In genomic region chr11:2566223-2567025, GRCh38 we compare ENCODE assay signal across 14 cellular contexts.
DNase-seq lines count a peak whose midpoint lies in the region; ATAC-seq, FAIRE-seq and TF ChIP-seq lines count a peak whose summit lies in the region.
"Had no signal": no experiment of that assay in that cellular context is flagged by ENCODE, and none has a peak within 500 bp of the region (broad histone marks: within the 10 kb centered on the region; RNA-seq: fewer than 3 reads in every experiment).

No MANE protein-coding gene starts in this region.

- no peaks in the 10 kb centered on the region for H3K36me3 ChIP-seq in BLaER1
- H3K36me3 ChIP-seq in Peyer's patch = no peaks in the 10 kb centered on the region
- H3K36me3 ChIP-seq in pancreas = no peaks in the 10 kb centered on the region
- H3K36me3 ChIP-seq: thoracic aorta had no signal

- WGBS in pancreas, 2 donors = 85 to 86% methylated on average over 16 of the region's 16 CpGs

- no peak overlapping the region for H3K9ac ChIP-seq in BLaER1

- H3K4me3 ChIP-seq in BLaER1 (no peak overlapping the region), Peyer's patch (no peak overlapping the region), pancreas (no peak overlapping the region)
- H3K4me3 ChIP-seq: thoracic aorta had no signal

- no peaks in the 10 kb centered on the region for H4K20me1 ChIP-seq in BLaER1

- ATAC-seq in left cardiac atrium (no peak), pancreas (peak in 2 of 4 donors; percentile 15 to 16), HG02885 (IDR thresholded peaks at IDR 0.05; ENCODE audit: poor library complexity, unreplicated experiment) (no peak), HG03469 (IDR thresholded peaks at IDR 0.05; ENCODE audit: unreplicated experiment) (no peak)

- H3K27me3 ChIP-seq in BLaER1 = no peaks in the 10 kb centered on the region
- H3K27me3 ChIP-seq in Peyer's patch = no peaks in the 10 kb centered on the region
- no peaks in the 10 kb centered on the region for H3K27me3 ChIP-seq in pancreas

- H3K9me3 ChIP-seq in BLaER1 (no peaks in the 10 kb centered on the region), Peyer's patch (no peaks in the 10 kb centered on the region), pancreas (no peaks in the 10 kb centered on the region)
- H3K9me3 ChIP-seq: thoracic aorta had no signal

- no peak for TF ChIP-seq POLR2A in Peyer's patch (IDR thresholded peaks at IDR 0.05)

- DNase-seq in Peyer's patch (peak in 2 of 3 donors; percentile 84), left cardiac atrium (peak; percentile 24), pancreas (peak in 4 of 6 donors; percentile 1 to 54 (median 36)), ureter (ENCODE audit: low spot score) (no peak)
- DNase-seq in stimulated activated CD4-positive, alpha-beta T cell treated with anti-CD3 and anti-CD28 coated beads, Interleukin-4, amount 100 ng/mL, for 1 hour = no peak
- DNase-seq: activated T-cell treated with anti-CD3 and anti-CD28 coated beads for 4 hours, cerebellar nuclear complex, SHP77 treated with DMSO at 0.1 percent for 48 hours, T-helper 9 cell had no signal

- FAIRE-seq in pancreas (lab: Jason Lieb, UNC) = no peak
- FAIRE-seq: D721Med had no signal

- TF ChIP-seq CTCF in Peyer's patch (IDR thresholded peaks at IDR 0.05) (peak in 2 of 6 experiments; percentile 8 to 18), pancreas (IDR thresholded peaks at IDR 0.05) (no peak)

- intact Hi-C loops in left cardiac atrium (cut with DNase I) (loop anchor here in 1 of 2 donors (10.0 kb wide), 1 partner anchor 108 kb away; no protein-coding TSS in a partner anchor), pancreas (cut with DNase I) (no loop called here)

- H3K27ac ChIP-seq in BLaER1 (0 out of 2 replicates have a peak overlapping the region, but pooled peaks have one; percentile 1), Peyer's patch (peak overlapping the region in 1 of 4 donors; percentile 14), pancreas (no peak overlapping the region)
- H3K27ac ChIP-seq: thoracic aorta had no signal

- H3K4me1 ChIP-seq in BLaER1 (peaks cover 76% of the 10 kb centered on the region), Peyer's patch (peaks cover 0 to 19% (median 0%) of the 10 kb centered on the region in 4 donors), pancreas (no peaks in the 10 kb centered on the region)

- H3K4me2 ChIP-seq in BLaER1 = peak overlapping the region; percentile 38; the same call in 1 of the 2 replicates

Comparison
In these comparisons a context has a peak if more than half of its experiments do, and no peak if none do; other contexts are left out.
1. DNase-seq: peak in Peyer's patch (2 of 3), left cardiac atrium (single experiment) and pancreas (4 of 6); none in stimulated activated CD4-positive, alpha-beta T cell treated with anti-CD3 and anti-CD28 coated beads, Interleukin-4, amount 100 ng/mL, for 1 hour (single experiment) and ureter (single experiment).